Comparison of ENCODE assay signal across 8 cellular contexts in genomic region chr2:263774-264492, GRCh38. TPM values are rescaled to one million over a fixed set of nuclear protein-coding genes. Genes with fewer than 3 reads are reported as not detected.
A peak's percentile ranks its signal among the peaks of the same experiment; 100 is the strongest.
DNase-seq lines count a peak whose midpoint lies in the region; ATAC-seq, FAIRE-seq and TF ChIP-seq lines count a peak whose summit lies in the region.

A gene with protein sequence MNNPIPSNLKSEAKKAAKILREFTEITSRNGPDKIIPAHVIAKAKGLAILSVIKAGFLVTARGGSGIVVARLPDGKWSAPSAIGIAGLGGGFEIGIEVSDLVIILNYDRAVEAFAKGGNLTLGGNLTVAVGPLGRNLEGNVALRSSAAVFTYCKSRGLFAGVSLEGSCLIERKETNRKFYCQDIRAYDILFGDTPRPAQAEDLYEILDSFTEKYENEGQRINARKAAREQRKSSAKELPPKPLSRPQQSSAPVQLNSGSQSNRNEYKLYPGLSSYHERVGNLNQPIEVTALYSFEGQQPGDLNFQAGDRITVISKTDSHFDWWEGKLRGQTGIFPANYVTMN (minus strand): TSS chr2:264032. CDS start chr2:263984, 48 bp downstream.

- peak within 1 kb of the TSS; percentile 99 for H4K8ac ChIP-seq in H1 (ENCODE audit: extremely low read depth, insufficient read depth, low read length)

- H2AFZ ChIP-seq in Karpas-422 (ENCODE audit: low read length) (peak within 1 kb of the TSS; percentile 92), H1 (ENCODE audit: low read length) (no peak within 1 kb of the TSS)

- H3K27ac Mint-ChIP-seq in CD4-positive, CD25-positive, alpha-beta regulatory T cell: peak within 1 kb of the TSS; percentile 93 to 98 (median 95)
- H3K27ac Mint-ChIP-seq in activated CD4-positive, alpha-beta memory T cell treated with anti-CD3 and anti-CD28 coated beads, Interleukin-2, amount 10 ng/mL, durations not matched to agents 7 days and 5 days: peak within 1 kb of the TSS; percentile 88
- peak within 1 kb of the TSS; percentile 97 for H3K27ac Mint-ChIP-seq in mesothelial cell of epicardium
- H3K27ac Mint-ChIP-seq in stimulated activated naive B cell treated with anti-CD40 and anti-IgM and Interleukin-4, amounts not matched to agents 10 μg/mL and 1 μg/mL and 100 μg/mL, for 72 hours: peak within 1 kb of the TSS; percentile 97

- H3K18ac ChIP-seq in H1 (ENCODE audit: extremely low read depth, low read length): peak within 1 kb of the TSS; percentile 95

- H3K36me3 Mint-ChIP-seq in CD4-positive, CD25-positive, alpha-beta regulatory T cell: peaks cover 7% of the 10 kb centered on the region
- peaks cover 3% of the 10 kb centered on the region for H3K36me3 Mint-ChIP-seq in activated CD4-positive, alpha-beta memory T cell treated with anti-CD3 and anti-CD28 coated beads, Interleukin-2, amount 10 ng/mL, durations not matched to agents 7 days and 5 days (ENCODE audit: low read depth)
- peaks cover 8% of the 10 kb centered on the region for H3K36me3 Mint-ChIP-seq in mesothelial cell of epicardium
- H3K36me3 Mint-ChIP-seq in stimulated activated naive B cell treated with anti-CD40 and anti-IgM and Interleukin-4, amounts not matched to agents 10 μg/mL and 1 μg/mL and 100 μg/mL, for 72 hours: peaks cover 1 to 24% of the 10 kb centered on the region in 2 donors

- peaks cover 0 to 3% (median 0%) of the 10 kb centered on the region in 7 donors for H3K9me3 Mint-ChIP-seq in CD4-positive, CD25-positive, alpha-beta regulatory T cell
- no peaks in the 10 kb centered on the region for H3K9me3 Mint-ChIP-seq in activated CD4-positive, alpha-beta memory T cell treated with anti-CD3 and anti-CD28 coated beads, Interleukin-2, amount 10 ng/mL, durations not matched to agents 7 days and 5 days
- peaks cover under 1% of the 10 kb centered on the region for H3K9me3 Mint-ChIP-seq in mesothelial cell of epicardium
- no peaks in the 10 kb centered on the region for H3K9me3 Mint-ChIP-seq in stimulated activated naive B cell treated with anti-CD40 and anti-IgM and Interleukin-4, amounts not matched to agents 10 μg/mL and 1 μg/mL and 100 μg/mL, for 72 hours

- H3K4me2 ChIP-seq in Karpas-422 (ENCODE audit: low read depth, low read length, poor library complexity, severe bottlenecking) (peak within 1 kb of the TSS; percentile 91), H1 (ENCODE audit: insufficient read depth in 1 of 2, low read depth in 2 of 2, low read length in 2 of 2) (peak within 1 kb of the TSS; percentile 84 to 93)

- peaks cover 4% of the 10 kb centered on the region for H3K27me3 Mint-ChIP-seq in CD4-positive, CD25-positive, alpha-beta regulatory T cell
- no peaks in the 10 kb centered on the region for H3K27me3 Mint-ChIP-seq in activated CD4-positive, alpha-beta memory T cell treated with anti-CD3 and anti-CD28 coated beads, Interleukin-2, amount 10 ng/mL, durations not matched to agents 7 days and 5 days
- H3K27me3 Mint-ChIP-seq in mesothelial cell of epicardium (ENCODE audit: low read depth): no peaks in the 10 kb centered on the region
- H3K27me3 Mint-ChIP-seq in stimulated activated naive B cell treated with anti-CD40 and anti-IgM and Interleukin-4, amounts not matched to agents 10 μg/mL and 1 μg/mL and 100 μg/mL, for 72 hours: no peaks in the 10 kb centered on the region

- H3K4me1 Mint-ChIP-seq in CD4-positive, CD25-positive, alpha-beta regulatory T cell: peaks cover 18 to 62% (median 25%) of the 10 kb centered on the region in 4 donors
- peaks cover 36% of the 10 kb centered on the region for H3K4me1 Mint-ChIP-seq in activated CD4-positive, alpha-beta memory T cell treated with anti-CD3 and anti-CD28 coated beads, Interleukin-2, amount 10 ng/mL, durations not matched to agents 7 days and 5 days
- H3K4me1 Mint-ChIP-seq in mesothelial cell of epicardium: peaks cover 43% of the 10 kb centered on the region
- peaks cover 17 to 21% of the 10 kb centered on the region in 2 donors for H3K4me1 Mint-ChIP-seq in stimulated activated naive B cell treated with anti-CD40 and anti-IgM and Interleukin-4, amounts not matched to agents 10 μg/mL and 1 μg/mL and 100 μg/mL, for 72 hours

- H3K4me3 ChIP-seq in CD4-positive, CD25-positive, alpha-beta regulatory T cell (ENCODE audit: low read depth, low read length): peak within 1 kb of the TSS; percentile 91
- H3K4me3 ChIP-seq in Karpas-422 (ENCODE audit: low read length): peak within 1 kb of the TSS; percentile 100
- H3K4me3 ChIP-seq in H1 (ENCODE audit: extremely low read depth in 1 of 4, insufficient read depth in 2 of 4, low read depth in 3 of 4, low read length in 4 of 4): peak within 1 kb of the TSS; percentile 89 to 98 (median 95)

- no peak within 1 kb of the TSS for H3K14ac ChIP-seq in H1 (ENCODE audit: insufficient read length)

- H3K4ac ChIP-seq in H1 (replicated peaks; ENCODE audit: insufficient read length, low read depth, low read length): peak within 1 kb of the TSS; percentile 98

- H3K23me2 ChIP-seq in H1 (ENCODE audit: low read depth, low read length): peaks cover 9% of the 10 kb centered on the region; the same call in 1 of the 2 replicates

- H3K23ac ChIP-seq in H1 (ENCODE audit: insufficient read length): no peak within 1 kb of the TSS

- H3K9me2 ChIP-seq in Karpas-422 (replicated peaks; ENCODE audit: insufficient read depth, low read length): no peaks in the 10 kb centered on the region

- H3K4me1 ChIP-seq in CD4-positive, CD25-positive, alpha-beta regulatory T cell (ENCODE audit: control insufficient read depth, insufficient read depth, low read length, poor library complexity, severe bottlenecking): peaks cover 39% of the 10 kb centered on the region
- H3K4me1 ChIP-seq in Karpas-422 (ENCODE audit: low read length) (peaks cover 37% of the 10 kb centered on the region), H1 (replicated peaks in 1 of 4; ENCODE audit: control insufficient read depth in 3 of 4, insufficient read depth in 4 of 4, low read length in 3 of 4) (peaks cover 0 to 7% (median 4%) of the 10 kb centered on the region in 4 experiments; a peak in 4 of 7 replicates)

- H3K27me3 ChIP-seq in CD4-positive, CD25-positive, alpha-beta regulatory T cell (ENCODE audit: control insufficient read depth, insufficient read depth, low read length): no peaks in the 10 kb centered on the region
- H3K27me3 ChIP-seq in Karpas-422 (ENCODE audit: low read length): no peaks in the 10 kb centered on the region
- peaks cover 0 to 9% (median 5%) of the 10 kb centered on the region in 4 experiments; a peak in 5 of 7 replicates for H3K27me3 ChIP-seq in H1 (replicated peaks in 1 of 4; ENCODE audit: control insufficient read depth in 3 of 4, extremely low read depth in 1 of 4, insufficient read depth in 3 of 4, low read length in 3 of 4)

- H3K79me2 ChIP-seq in Karpas-422 (ENCODE audit: low read length) (peaks cover 42% of the 10 kb centered on the region), H1 (ENCODE audit: control insufficient read depth in 1 of 2, insufficient read depth in 2 of 2, low read length in 2 of 2) (peaks cover 38 to 67% of the 10 kb centered on the region in 2 experiments)

- H2AK5ac ChIP-seq in H1 (ENCODE audit: low read depth, low read length): no peak within 1 kb of the TSS

- no peak for TF ChIP-seq EP300 in H1 (IDR thresholded peaks at IDR 0.05; ENCODE audit: borderline replicate concordance in 1 of 2, low read depth in 2 of 2, low read length in 2 of 2)

- H4K20me1 ChIP-seq in Karpas-422 (ENCODE audit: insufficient read depth, low read depth, low read length) (peaks cover 19% of the 10 kb centered on the region), H1 (replicated peaks in 1 of 2; ENCODE audit: control insufficient read depth in 1 of 2, insufficient read depth in 2 of 2, low read length in 2 of 2) (peaks cover 6 to 23% of the 10 kb centered on the region in 2 experiments)

- peak within 1 kb of the TSS; percentile 98 for H4K91ac ChIP-seq in H1 (replicated peaks; ENCODE audit: insufficient read length, low read length)

- H3K4me3 Mint-ChIP-seq in CD4-positive, CD25-positive, alpha-beta regulatory T cell: peak within 1 kb of the TSS; percentile 92 to 98 (median 94)
- peak within 1 kb of the TSS; percentile 92 for H3K4me3 Mint-ChIP-seq in activated CD4-positive, alpha-beta memory T cell treated with anti-CD3 and anti-CD28 coated beads, Interleukin-2, amount 10 ng/mL, durations not matched to agents 7 days and 5 days
- peak within 1 kb of the TSS; percentile 92 for H3K4me3 Mint-ChIP-seq in mesothelial cell of epicardium
- H3K4me3 Mint-ChIP-seq in stimulated activated naive B cell treated with anti-CD40 and anti-IgM and Interleukin-4, amounts not matched to agents 10 μg/mL and 1 μg/mL and 100 μg/mL, for 72 hours: peak within 1 kb of the TSS; percentile 90 to 94

- no peak within 1 kb of the TSS; the same call in 1 of the 2 replicates for H2BK12ac ChIP-seq in H1 (ENCODE audit: low read depth, low read length)

- no peak for FAIRE-seq in H1 (lab: Jason Lieb, UNC)

- H3K9ac ChIP-seq in Karpas-422 (ENCODE audit: low read length) (peak within 1 kb of the TSS; percentile 99), H1 (replicated peaks in 1 of 4; ENCODE audit: extremely low read depth in 1 of 4, low read depth in 3 of 4, low read length in 3 of 4) (peak within 1 kb of the TSS; percentile 86 to 99 (median 98))

- POLR2A ChIA-PET in activated CD4-positive, alpha-beta memory T cell treated with anti-CD3 and anti-CD28 coated beads, Interleukin-2, amount 10 ng/mL, durations not matched to agents 7 days and 5 days (lab: Charles Lee): interaction anchor here (1.0 to 1.9 kb wide), 2 partner anchors 15 to 88 kb away, joined by 3 to 4 read pairs; no protein-coding TSS in a partner anchor
- POLR2A ChIA-PET in H1 (lab: Charles Lee; ENCODE audit: partially characterized antibody): interaction anchor here (0.7 to 1.9 kb wide), 12 partner anchors 10 to 101 kb away, joined by 3 to 8 read pairs (median 4); partner anchors contain the start of gene ALKAL2

- peaks cover 3% of the 10 kb centered on the region; the same call in 1 of the 2 replicates for H3K79me1 ChIP-seq in H1 (ENCODE audit: low read depth, low read length)

- no peaks in the 10 kb centered on the region for H3K36me3 ChIP-seq in CD4-positive, CD25-positive, alpha-beta regulatory T cell (ENCODE audit: control insufficient read depth, insufficient read depth, low read length)
- H3K36me3 ChIP-seq in Karpas-422 (ENCODE audit: insufficient read depth, low read length) (peaks cover 6% of the 10 kb centered on the region; the same call in 1 of the 2 replicates), H1 (ENCODE audit: control insufficient read depth in 2 of 4, insufficient read depth in 4 of 4, low read length in 3 of 4) (peaks cover 0 to 6% (median 0%) of the 10 kb centered on the region in 4 experiments; a peak in 3 of 8 replicates)

- peak within 1 kb of the TSS; percentile 88 for H3K56ac ChIP-seq in H1 (replicated peaks; ENCODE audit: insufficient read length, low read depth, low read length)

- H4K5ac ChIP-seq in H1 (ENCODE audit: insufficient read length, low read depth, low read length): peak within 1 kb of the TSS; percentile 99

- CTCF ChIA-PET in activated CD4-positive, alpha-beta memory T cell treated with anti-CD3 and anti-CD28 coated beads, Interleukin-2, amount 10 ng/mL, durations not matched to agents 7 days and 5 days (lab: Charles Lee): no interaction called here
- CTCF ChIA-PET in H1 (lab: Charles Lee; ENCODE audit: partially characterized antibody): interaction anchor here (0.7 to 1.3 kb wide), 2 partner anchors 23 to 252 kb away, joined by 3 read pairs; no protein-coding TSS in a partner anchor

- no peak for TF ChIP-seq RAD21 in H1 (IDR thresholded peaks at IDR 0.05 in 1 of 2, conservative IDR thresholded peaks at IDR 0.05 in 1 of 2; ENCODE audit: low read depth in 2 of 2, low read length in 2 of 2)

- 5% methylated on average over 27 of the region's 77 CpGs; no CpG with 5 or more reads in 1 of the 2 experiments for WGBS in H1 (ENCODE audit: extremely low coverage in 1 of 2, insufficient coverage in 1 of 2, insufficient read length in 1 of 2, insufficient replicate concordance in 2 of 2, low coverage in 1 of 2, low lambda C conversion rate in 2 of 2, missing lambda C conversion rate in 1 of 2), 2 experiments

- no peak within 1 kb of the TSS for H2BK20ac ChIP-seq in H1 (ENCODE audit: low read length)

- no peak for TF ChIP-seq POLR2A in H1 (IDR thresholded peaks at IDR 0.05; ENCODE audit: control extremely low read depth in 1 of 2, low read depth in 2 of 2, low read length in 2 of 2)

- peak; percentile 54 to 76 (median 69) for DNase-seq in CD4-positive, CD25-positive, alpha-beta regulatory T cell
- DNase-seq in Karpas-422 (no peak), H1 (ENCODE audit: low read depth in 1 of 2, low spot score in 2 of 2) (no peak), mesothelial cell of epicardium (ENCODE audit: low spot score in 2 of 2, unreplicated experiment in 2 of 2) (peak in 1 of 2 experiments; percentile 65), SHP77 (lab: John Stamatoyannopoulos, UW) (no peak)
- peak; percentile 59 for DNase-seq in activated CD4-positive, alpha-beta memory T cell treated with anti-CD3 and anti-CD28 coated beads, Interleukin-2, amount 10 ng/mL, durations not matched to agents 7 days and 5 days
- DNase-seq in stimulated activated naive B cell treated with anti-CD40 and anti-IgM and Interleukin-4, amounts not matched to agents 10 μg/mL and 1 μg/mL and 100 μg/mL, for 72 hours: peak; percentile 25

- H3K27ac ChIP-seq in CD4-positive, CD25-positive, alpha-beta regulatory T cell (ENCODE audit: insufficient read depth, low read length, poor library complexity, severe bottlenecking): peak within 1 kb of the TSS; percentile 89
- H3K27ac ChIP-seq in Karpas-422 (ENCODE audit: low read length): peak within 1 kb of the TSS; percentile 50; the same call in 1 of the 2 replicates
- peak within 1 kb of the TSS; percentile 97 for H3K27ac ChIP-seq in H1 (ENCODE audit: low read depth, low read length)

- no peaks in the 10 kb centered on the region for H3K9me3 ChIP-seq in CD4-positive, CD25-positive, alpha-beta regulatory T cell (ENCODE audit: control insufficient read depth in 2 of 2, low read length in 2 of 2)
- H3K9me3 ChIP-seq in Karpas-422 (ENCODE audit: low read length) (no peaks in the 10 kb centered on the region), H1 (ENCODE audit: insufficient read depth in 2 of 2, low read depth in 1 of 2, low read length in 1 of 2) (peaks cover 0 to 1% of the 10 kb centered on the region in 2 experiments; a peak in 2 of 4 replicates)

- peak within 1 kb of the TSS; percentile 96 for H2BK5ac ChIP-seq in H1 (ENCODE audit: low read depth, low read length)

- TF ChIP-seq CTCF in H1 (IDR thresholded peaks at IDR 0.05; ENCODE audit: control extremely low read depth in 1 of 3, insufficient read depth in 1 of 3, low read depth in 1 of 3, low read length in 3 of 3) (no peak), mesothelial cell of epicardium (IDR thresholded peaks at IDR 0.05; ENCODE audit: unreplicated experiment) (no peak)

- H2BK15ac ChIP-seq in H1 (ENCODE audit: low read length): no peak within 1 kb of the TSS

- H2BK120ac ChIP-seq in H1 (replicated peaks; ENCODE audit: low read depth, low read length): peak within 1 kb of the TSS; percentile 31

- peak; percentile 22 to 37 for ATAC-seq in CD4-positive, CD25-positive, alpha-beta regulatory T cell (ENCODE audit: low read depth in 2 of 2)
- ATAC-seq in GM21515 (IDR thresholded peaks at IDR 0.05; ENCODE audit: unreplicated experiment): peak; percentile 29
- ATAC-seq in stimulated activated naive B cell treated with anti-CD40 and anti-IgM and Interleukin-4, amounts not matched to agents 10 μg/mL and 1 μg/mL and 100 μg/mL, for 72 hours (replicated peaks): peak; percentile 44 to 54

RNA-seq across cellular contexts. Expression of the gene that starts here (rescaled TPM):
- 49.5 TPM for total RNA-seq in CD4-positive, CD25-positive, alpha-beta regulatory T cell
- polyA plus RNA-seq in CD4-positive, CD25-positive, alpha-beta regulatory T cell: 10 to 100 TPM; 27.8 to 52.5 (median 39.4) TPM
- 6.9 and 20.6 TPM in 2 replicates for total RNA-seq in Karpas-422 (2014; rRNA removed; shearing (Covaris generic); ENCODE audit: low replicate concordance)
- total RNA-seq in activated CD4-positive, alpha-beta memory T cell treated with anti-CD3 and anti-CD28 coated beads, Interleukin-2, amount 10 ng/mL, durations not matched to agents 7 days and 5 days: 10 to 100 TPM; 15.8 to 18.0 TPM
- total RNA-seq in H1 (2021; fragmentation: NEBNext Ultra II Directional; extraction: Animal tissue kit (Norgen Biotek cat#: 25700)): 31.4 and 37.2 TPM in 2 replicates
- 12.9 and 13.6 TPM in 2 replicates for polyA plus RNA-seq in H1 (2011; rRNA removed)
- polyA plus RNA-seq in H1 (2011; cell fraction: cytosol; rRNA removed): 22.5 TPM
- polyA plus RNA-seq in H1 (2011; cell fraction: nucleus; rRNA removed): 28.4 TPM
- polyA plus RNA-seq in H1 (2012, experiment 1 of 2): 24.6 to 32.5 TPM (median 25.7 TPM) in 4 replicates
- polyA plus RNA-seq in H1 (2012, experiment 2 of 2): 5.9 TPM
- 27.9 TPM for polyA plus RNA-seq in H1 (2013, experiment 1 of 2)
- polyA plus RNA-seq in H1 (2013, experiment 2 of 2): 26.7 TPM
- 18.9 and 19.0 TPM in 2 replicates for polyA minus RNA-seq in H1 (2011; rRNA and poly(A)+ RNA removed)
- 15.1 TPM for polyA minus RNA-seq in H1 (2011; cell fraction: cytosol; rRNA and poly(A)+ RNA removed)
- polyA minus RNA-seq in H1 (2011; cell fraction: nucleus; rRNA and poly(A)+ RNA removed): 44.6 TPM
- total RNA-seq in mesothelial cell of epicardium: 77.6 to 85.8 TPM (median 84.2 TPM) in 3 replicates

Comparison
In these comparisons a context has a peak if more than half of its experiments do, and no peak if none do; other contexts are left out.
1. DNase-seq: peak in CD4-positive, CD25-positive, alpha-beta regulatory T cell (3 of 3), activated CD4-positive, alpha-beta memory T cell treated with anti-CD3 and anti-CD28 coated beads, Interleukin-2, amount 10 ng/mL, durations not matched to agents 7 days and 5 days (single experiment) and stimulated activated naive B cell treated with anti-CD40 and anti-IgM and Interleukin-4, amounts not matched to agents 10 μg/mL and 1 μg/mL and 100 μg/mL, for 72 hours (single experiment); none in Karpas-422 (single experiment), H1 (0 of 2) and SHP77 (0 of 2).
2. Peak in every context shown above with its lines, with median percentiles within 50 percentile points of each other: ATAC-seq, H3K27ac ChIP-seq, H3K4me3 ChIP-seq, H3K27ac Mint-ChIP-seq and H3K4me3 Mint-ChIP-seq.